In genomic region chr5:129460951-129461815, GRCh38 we compare ENCODE assay signal across 8 cellular contexts. TPM values are rescaled to one million over a fixed set of nuclear protein-coding genes. Genes with fewer than 3 reads are reported as not detected.
DNase-seq lines count a peak whose midpoint lies in the region; ATAC-seq and TF ChIP-seq lines count a peak whose summit lies in the region.

No MANE protein-coding gene starts in this region.

- peak overlapping the region; percentile 65 to 81 (median 72) for H3K4me3 ChIP-seq in esophagus muscularis mucosa

- ATAC-seq in HG02623 (IDR thresholded peaks at IDR 0.05; ENCODE audit: unreplicated experiment), result peak; percentile 45
- ATAC-seq in SK-N-SH treated with all-trans-retinoic acid at 6 μM for 48 hours, result peak; percentile 47
- ATAC-seq in GM19455 (IDR thresholded peaks at IDR 0.05; ENCODE audit: unreplicated experiment), result no peak
- ATAC-seq in GM21447 (IDR thresholded peaks at IDR 0.05; ENCODE audit: unreplicated experiment), result no peak

- no peak for TF ChIP-seq EP300 in esophagus muscularis mucosa (IDR thresholded peaks at IDR 0.05)

- no peaks in the 10 kb centered on the region for H3K36me3 Mint-ChIP-seq in nephron progenitor cell (ENCODE audit: low read depth)
- peaks cover 7% of the 10 kb centered on the region; the same call in 1 of the 2 replicates for H3K36me3 Mint-ChIP-seq in HFFc6 (ENCODE audit: low read depth)

- H3K9me3 ChIP-seq in esophagus muscularis mucosa, result no peaks in the 10 kb centered on the region

- H3K27ac Mint-ChIP-seq in nephron progenitor cell (peak overlapping the region; percentile 63), HFFc6 (no peak overlapping the region)

- H3K4me1 Mint-ChIP-seq in nephron progenitor cell (peaks cover 38% of the 10 kb centered on the region), HFFc6 (ENCODE audit: low read depth) (no peaks in the 10 kb centered on the region)

- no peak for TF ChIP-seq CTCF in GM10248 (IDR thresholded peaks at IDR 0.05; ENCODE audit: control extremely low read depth, extremely low read depth, low read depth, missing control alignments)
- TF ChIP-seq CTCF in esophagus muscularis mucosa (IDR thresholded peaks at IDR 0.05), result peak in 1 of 3 experiments; percentile 62
- TF ChIP-seq CTCF in nephron progenitor cell (IDR thresholded peaks at IDR 0.05), result peak; percentile 35
- no peak for TF ChIP-seq CTCF in HFFc6 (IDR thresholded peaks at IDR 0.05)

- H3K27ac ChIP-seq in esophagus muscularis mucosa (replicated peaks in 1 of 4), result peak overlapping the region; percentile 77 to 88 (median 82)

- no peak for TF ChIP-seq POLR2A in esophagus muscularis mucosa (IDR thresholded peaks at IDR 0.05; ENCODE audit: low read depth)

- H3K4me1 ChIP-seq in esophagus muscularis mucosa, result peaks cover 0 to 46% (median 28%) of the 10 kb centered on the region in 4 donors

- H3K36me3 ChIP-seq in esophagus muscularis mucosa, result no peaks in the 10 kb centered on the region

- DNase-seq in GM10248 (ENCODE audit: extremely low spot score) (peak; percentile 40), esophagus muscularis mucosa (ENCODE audit: extremely low spot score) (no peak), nephron progenitor cell (peak; percentile 74), HFFc6 (no peak)

- intact Hi-C loops in esophagus muscularis mucosa (cut with DNase I), result no loop called here

- POLR2A ChIA-PET in GM10248 (lab: Yijun Ruan, JAX), result no interaction called here

- CTCF ChIA-PET in GM10248 (lab: Yijun Ruan, JAX), result interaction anchor here (1.1 to 2.0 kb wide), 3 partner anchors 17 to 307 kb away, joined by 3 to 4 read pairs (median 3); no protein-coding TSS in a partner anchor

- H3K27me3 ChIP-seq in esophagus muscularis mucosa, result peaks cover 0 to 18% (median 0%) of the 10 kb centered on the region in 4 donors

- H3K27me3 Mint-ChIP-seq in nephron progenitor cell (ENCODE audit: low read depth, poor library complexity) (peaks cover 6% of the 10 kb centered on the region), HFFc6 (ENCODE audit: insufficient read depth) (peaks cover 5% of the 10 kb centered on the region; the same call in 1 of the 2 replicates)

- H3K9me3 Mint-ChIP-seq in nephron progenitor cell (no peaks in the 10 kb centered on the region), HFFc6 (peaks cover 24% of the 10 kb centered on the region)

- under 1% methylated on average over 19 of the region's 90 CpGs for WGBS in esophagus muscularis mucosa

- peak overlapping the region; percentile 98 for H3K4me3 Mint-ChIP-seq in nephron progenitor cell
- H3K4me3 Mint-ChIP-seq in HFFc6, result no peak overlapping the region

TF ChIP-seq in SK-N-SH treated with all-trans-retinoic acid at 6 μM for 48 hours, 23 proteins besides CTCF, POLR2A, EP300 and RAD21:
- no peak for TF ChIP-seq CSDC2 (CRISPR knock-in tag; IDR thresholded peaks at IDR 0.05)
- no peak for TF ChIP-seq ZC3H10 (CRISPR knock-in tag; IDR thresholded peaks at IDR 0.05)
- TF ChIP-seq PPARA (CRISPR knock-in tag; IDR thresholded peaks at IDR 0.05; ENCODE audit: borderline replicate concordance), result no peak
- no peak for TF ChIP-seq ZFP3 (CRISPR knock-in tag; IDR thresholded peaks at IDR 0.05)
- TF ChIP-seq ARNTL (CRISPR knock-in tag; IDR thresholded peaks at IDR 0.05; ENCODE audit: borderline replicate concordance, low read depth), result no peak
- no peak for TF ChIP-seq TCF4 (CRISPR knock-in tag; IDR thresholded peaks at IDR 0.05; ENCODE audit: borderline replicate concordance)
- no peak for TF ChIP-seq BACH2 (CRISPR knock-in tag; IDR thresholded peaks at IDR 0.05; ENCODE audit: borderline replicate concordance)
- no peak for TF ChIP-seq ZNF8 (CRISPR knock-in tag; IDR thresholded peaks at IDR 0.05)
- no peak for TF ChIP-seq ZNF565 (CRISPR knock-in tag; conservative IDR thresholded peaks at IDR 0.05; ENCODE audit: low read depth)
- TF ChIP-seq ZNF70 (CRISPR knock-in tag; IDR thresholded peaks at IDR 0.05), result no peak
- TF ChIP-seq POU6F1 (CRISPR knock-in tag; IDR thresholded peaks at IDR 0.05; ENCODE audit: borderline replicate concordance, low read depth), result no peak
- TF ChIP-seq OSR1 (CRISPR knock-in tag; IDR thresholded peaks at IDR 0.05), result no peak
- TF ChIP-seq RARB (CRISPR knock-in tag; IDR thresholded peaks at IDR 0.05), result no peak
- no peak for TF ChIP-seq TSHZ2 (CRISPR knock-in tag; IDR thresholded peaks at IDR 0.05)
- no peak for TF ChIP-seq ISL1 (CRISPR knock-in tag; IDR thresholded peaks at IDR 0.05)

RNA-seq across cellular contexts. Expression of gene ADAMTS19, which starts 1.1 kb away (rescaled TPM):
- total RNA-seq in esophagus muscularis mucosa, result 10 to 100 TPM in 2 of 4 donors, 1 to 10 TPM in 2; 8.5 to 23.4 (median 10.9) TPM
- not detected for total RNA-seq in HFFc6 (2021; fragmentation: NEBNext Ultra II Directional; extraction: Animal tissue kit (Norgen Biotek cat#: 25700))

Comparison
In these comparisons a context has a peak if more than half of its experiments do, and no peak if none do; other contexts are left out.
1. DNase-seq: peak in GM10248 (single experiment) and nephron progenitor cell (single experiment); none in esophagus muscularis mucosa (single experiment) and HFFc6 (single experiment).
2. ATAC-seq: peak in HG02623 (single experiment) and SK-N-SH treated with all-trans-retinoic acid at 6 μM for 48 hours (single experiment); none in GM19455 (single experiment) and GM21447 (single experiment).
3. RNA of gene ADAMTS19, which starts 1.1 kb away (total RNA-seq): 8.5 to 23.4 TPM in esophagus muscularis mucosa; not detected in HFFc6; every median in the first group is over 4 times any median in the second.